ENCODE assay signal across 17 cellular contexts in the genomic region with DNA sequence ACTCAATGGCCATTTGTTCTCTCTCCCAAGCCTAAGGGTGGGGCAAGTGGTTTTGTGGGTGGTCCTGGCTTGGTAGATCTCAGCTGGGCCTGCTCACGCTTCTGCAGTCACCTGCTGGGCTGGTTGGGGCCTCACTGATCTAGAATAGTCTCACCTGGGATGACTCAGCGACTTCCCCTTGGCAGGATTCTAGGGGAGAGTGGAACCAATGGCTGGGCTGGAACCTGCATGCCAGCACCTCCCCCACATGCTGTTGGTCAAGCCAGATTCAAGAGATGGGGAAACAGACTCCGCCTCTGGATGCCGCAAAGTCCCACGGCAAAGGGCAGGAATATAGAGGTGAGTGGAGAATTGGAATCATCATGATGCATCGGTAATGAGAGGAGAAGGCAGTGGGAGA.
"Had no signal": no experiment of that assay in that cellular context is flagged by ENCODE, and none has a peak within 500 bp of the region (broad histone marks: within the 10 kb centered on the region; RNA-seq: fewer than 3 reads in every experiment).

No MANE protein-coding gene starts in this region.

- H3K27ac ChIP-seq: body of pancreas, dorsolateral prefrontal cortex, foreskin keratinocyte, left lung, right atrium auricular region, tibial artery had no signal

- DNase-seq: activated B cell treated with CpG ODN at 0.5 μM for 24 hours; activated CD4-positive, alpha-beta memory T cell treated with anti-CD3 and anti-CD28 coated beads for 36 hours; activated CD4-positive, alpha-beta T cell treated with anti-CD3 and anti-CD28 coated beads for 4 hours; activated CD8-positive, alpha-beta memory T cell treated with anti-CD3 and anti-CD28 coated beads, Interleukin-2, amount 10 ng/mL, durations not matched to agents 7 days and 5 days; activated naive CD4-positive, alpha-beta T cell; body of pancreas; caudate nucleus; dorsolateral prefrontal cortex; foreskin keratinocyte; hippocampal formation; left lung; occipital lobe; stimulated activated CD4-positive, alpha-beta T cell treated with anti-CD3 and anti-CD28 coated beads, Interleukin-12 subunit alpha, Interleukin-12 subunit beta, amount 100 ng/mL, for 4 hours; stimulated activated CD4-positive, alpha-beta T cell treated with anti-CD3 and anti-CD28 coated beads, Interleukin-2, amount 100 ng/mL, for 24 hours; stimulated activated naive CD4-positive, alpha-beta T cell treated with Interleukin-2 at 50 U/mL for 16 hours; tibial artery had no signal

- H3K4me3 ChIP-seq: body of pancreas, dorsolateral prefrontal cortex, left lung, right atrium auricular region, tibial artery had no signal

- H3K9me3 ChIP-seq: body of pancreas, left lung, right atrium auricular region, tibial artery had no signal

- H3K4me1 ChIP-seq: body of pancreas, foreskin keratinocyte, left lung, right atrium auricular region, tibial artery had no signal

- H3K36me3 ChIP-seq: left lung, right atrium auricular region, tibial artery had no signal

- ATAC-seq: activated CD8-positive, alpha-beta memory T cell treated with anti-CD3 and anti-CD28 coated beads, Interleukin-2, amount 10 ng/mL, durations not matched to agents 7 days and 5 days; body of pancreas; foreskin keratinocyte; left lung had no signal

- H3K27me3 ChIP-seq: body of pancreas, foreskin keratinocyte, right atrium auricular region, tibial artery had no signal
